ENCODE assay signal across 12 cellular contexts in genomic region chr14:102998393-102998792, GRCh38.
"Had no signal": no experiment of that assay in that cellular context is flagged by ENCODE, and none has a peak within 500 bp of the region (broad histone marks: within the 10 kb centered on the region; RNA-seq: fewer than 3 reads in every experiment).

No MANE protein-coding gene starts in this region.

- FAIRE-seq: keratinocyte had no signal

- H3K27me3 Mint-ChIP-seq: activated T-helper 17 cell treated with anti-CD3 and anti-CD28 coated beads, Interleukin-2, amount 50 U/mL, for 72 hours; naive B cell had no signal

- H3K27me3 ChIP-seq: left lung had no signal

- H3K4me3 Mint-ChIP-seq: activated naive CD4-positive, alpha-beta T cell treated with anti-CD3 and anti-CD28 coated beads, Interleukin-2, amount 10 ng/mL, durations not matched to agents 7 days and 5 days; activated T-helper 17 cell treated with anti-CD3 and anti-CD28 coated beads, Interleukin-2, amount 50 U/mL, for 72 hours; stimulated activated effector memory CD8-positive, alpha-beta T cell treated with anti-CD3 and anti-CD28 coated beads, Interleukin-12 subunit alpha, Interleukin-12 subunit beta, amount 100 ng/mL, for 72 hours had no signal

- H3K9me3 Mint-ChIP-seq: activated naive CD4-positive, alpha-beta T cell treated with anti-CD3 and anti-CD28 coated beads, Interleukin-2, amount 10 ng/mL, durations not matched to agents 7 days and 5 days; activated T-helper 17 cell treated with anti-CD3 and anti-CD28 coated beads, Interleukin-2, amount 50 U/mL, for 72 hours; naive B cell; stimulated activated effector memory CD8-positive, alpha-beta T cell treated with anti-CD3 and anti-CD28 coated beads, Interleukin-12 subunit alpha, Interleukin-12 subunit beta, amount 100 ng/mL, for 72 hours had no signal

- H3K36me3 Mint-ChIP-seq: activated naive CD4-positive, alpha-beta T cell treated with anti-CD3 and anti-CD28 coated beads, Interleukin-2, amount 10 ng/mL, durations not matched to agents 7 days and 5 days had no signal

- H3K9me3 ChIP-seq: left lung had no signal

- DNase-seq: activated CD4-positive, alpha-beta T cell treated with anti-CD3 and anti-CD28 coated beads for 1 hour; activated CD4-positive, alpha-beta T cell treated with anti-CD3 and anti-CD28 coated beads, Interleukin-2, amount 50 U/mL, for 4 hours; activated naive CD4-positive, alpha-beta T cell treated with anti-CD3 and anti-CD28 coated beads, Interleukin-2, amount 10 ng/mL, durations not matched to agents 7 days and 5 days; caudate nucleus; effector CD8-positive, alpha-beta T cell; left lung; mammary epithelial cell; naive B cell; T-helper 9 cell had no signal

- H3K4me1 Mint-ChIP-seq: activated naive CD4-positive, alpha-beta T cell treated with anti-CD3 and anti-CD28 coated beads, Interleukin-2, amount 10 ng/mL, durations not matched to agents 7 days and 5 days; activated T-helper 17 cell treated with anti-CD3 and anti-CD28 coated beads, Interleukin-2, amount 50 U/mL, for 72 hours; stimulated activated effector memory CD8-positive, alpha-beta T cell treated with anti-CD3 and anti-CD28 coated beads, Interleukin-12 subunit alpha, Interleukin-12 subunit beta, amount 100 ng/mL, for 72 hours had no signal

- H3K27ac ChIP-seq: left lung had no signal

- H3K4me3 ChIP-seq: left lung had no signal

- H3K27ac Mint-ChIP-seq: activated naive CD4-positive, alpha-beta T cell treated with anti-CD3 and anti-CD28 coated beads, Interleukin-2, amount 10 ng/mL, durations not matched to agents 7 days and 5 days; activated T-helper 17 cell treated with anti-CD3 and anti-CD28 coated beads, Interleukin-2, amount 50 U/mL, for 72 hours; stimulated activated effector memory CD8-positive, alpha-beta T cell treated with anti-CD3 and anti-CD28 coated beads, Interleukin-12 subunit alpha, Interleukin-12 subunit beta, amount 100 ng/mL, for 72 hours had no signal
